In the genomic region with DNA sequence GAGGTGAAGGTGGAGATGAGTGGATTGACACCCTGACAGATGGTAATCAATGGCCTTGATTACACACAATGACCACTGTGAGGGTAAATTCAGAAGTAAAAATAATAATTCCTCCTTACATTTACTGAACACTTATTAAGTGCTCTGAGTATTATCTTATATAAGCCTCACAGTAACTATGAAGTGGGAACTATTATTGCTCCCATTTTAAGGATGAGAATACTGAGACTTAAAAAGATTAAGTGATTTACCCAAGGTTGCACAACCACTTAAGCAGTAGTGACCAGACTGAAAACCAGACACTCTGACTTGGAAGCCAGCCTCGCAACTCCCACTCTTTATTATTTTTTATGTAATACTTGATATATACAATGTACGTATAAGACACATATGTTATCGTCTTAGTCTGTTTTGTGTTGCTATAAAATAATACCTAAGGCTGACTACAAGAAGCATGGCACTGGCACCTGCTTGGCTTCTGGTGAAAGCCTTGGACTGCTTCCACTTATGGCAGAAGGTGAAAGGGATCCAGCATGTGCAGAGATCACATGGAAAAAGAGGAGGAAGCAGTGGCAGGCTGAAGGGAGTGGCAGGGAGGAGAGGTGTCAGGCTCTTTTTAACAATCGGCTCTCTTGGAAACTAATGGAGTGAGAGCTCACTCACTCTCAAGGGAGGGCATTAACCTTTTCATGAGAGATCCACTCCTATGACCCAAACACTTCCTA, we compare ENCODE assay signal across 21 cellular contexts.
"Had no signal": no experiment of that assay in that cellular context is flagged by ENCODE, and none has a peak within 500 bp of the region (broad histone marks: within the 10 kb centered on the region; RNA-seq: fewer than 3 reads in every experiment).

No MANE protein-coding gene starts in this region.

- H3K4me3 Mint-ChIP-seq: dendritic cell treated with granulocyte-macrophage colony-stimulating factor and Interleukin-4, amounts not matched to agents 40 ng/mL and 50 ng/mL, for 4 days; endodermal cell; mesothelial cell of epicardium; natural killer cell treated with Interleukin-12 subunit alpha and Interleukin-12 subunit beta and Interleukin-15 and Interleukin-18, amount 100 ng/mL, for 72 hours; neural crest cell; stimulated activated effector memory CD8-positive, alpha-beta T cell treated with anti-CD3 and anti-CD28 coated beads, Interleukin-12 subunit alpha, Interleukin-12 subunit beta, amount 100 ng/mL, for 72 hours had no signal

- H3K4me1 Mint-ChIP-seq: endodermal cell; mesothelial cell of epicardium; neural crest cell; stimulated activated effector memory CD8-positive, alpha-beta T cell treated with anti-CD3 and anti-CD28 coated beads, Interleukin-12 subunit alpha, Interleukin-12 subunit beta, amount 100 ng/mL, for 72 hours had no signal

- H3K27ac Mint-ChIP-seq: dendritic cell treated with granulocyte-macrophage colony-stimulating factor and Interleukin-4, amounts not matched to agents 40 ng/mL and 50 ng/mL, for 4 days; endodermal cell; mesothelial cell of epicardium; natural killer cell treated with Interleukin-12 subunit alpha and Interleukin-12 subunit beta and Interleukin-15 and Interleukin-18, amount 100 ng/mL, for 72 hours; progenitor cell of endocrine pancreas; stimulated activated effector memory CD8-positive, alpha-beta T cell treated with anti-CD3 and anti-CD28 coated beads, Interleukin-12 subunit alpha, Interleukin-12 subunit beta, amount 100 ng/mL, for 72 hours had no signal

- DNase-seq: effector CD8-positive, alpha-beta T cell; endodermal cell; foreskin keratinocyte; heart left ventricle; kidney; mesenchymal stem cell; mucosa of descending colon; naive B cell; stimulated activated CD4-positive, alpha-beta T cell treated with anti-CD3 and anti-CD28 coated beads, Interleukin-2, amount 100 ng/mL, for 24 hours; stimulated activated CD4-positive, alpha-beta T cell treated with anti-CD3 and anti-CD28 coated beads, Interleukin-4, amount 100 ng/mL, for 24 hours; stimulated activated naive CD4-positive, alpha-beta T cell treated with Interleukin-2 at 50 U/mL for 16 hours; stomach; thyroid gland; trophoblast cell had no signal

- ATAC-seq: foreskin keratinocyte; heart left ventricle; left lobe of liver; mucosa of descending colon; natural killer cell treated with Interleukin-12 subunit alpha and Interleukin-12 subunit beta and Interleukin-15 and Interleukin-18, amount 100 ng/mL, for 72 hours; stimulated activated effector memory CD8-positive, alpha-beta T cell treated with anti-CD3 and anti-CD28 coated beads, Interleukin-12 subunit alpha, Interleukin-12 subunit beta, amount 100 ng/mL, for 72 hours had no signal

- H3K36me3 Mint-ChIP-seq: stimulated activated effector memory CD8-positive, alpha-beta T cell treated with anti-CD3 and anti-CD28 coated beads, Interleukin-12 subunit alpha, Interleukin-12 subunit beta, amount 100 ng/mL, for 72 hours had no signal

- H3K27me3 Mint-ChIP-seq: dendritic cell treated with granulocyte-macrophage colony-stimulating factor and Interleukin-4, amounts not matched to agents 40 ng/mL and 50 ng/mL, for 4 days; naive B cell; natural killer cell treated with Interleukin-12 subunit alpha and Interleukin-12 subunit beta and Interleukin-15 and Interleukin-18, amount 100 ng/mL, for 72 hours had no signal
